In the genomic region with DNA sequence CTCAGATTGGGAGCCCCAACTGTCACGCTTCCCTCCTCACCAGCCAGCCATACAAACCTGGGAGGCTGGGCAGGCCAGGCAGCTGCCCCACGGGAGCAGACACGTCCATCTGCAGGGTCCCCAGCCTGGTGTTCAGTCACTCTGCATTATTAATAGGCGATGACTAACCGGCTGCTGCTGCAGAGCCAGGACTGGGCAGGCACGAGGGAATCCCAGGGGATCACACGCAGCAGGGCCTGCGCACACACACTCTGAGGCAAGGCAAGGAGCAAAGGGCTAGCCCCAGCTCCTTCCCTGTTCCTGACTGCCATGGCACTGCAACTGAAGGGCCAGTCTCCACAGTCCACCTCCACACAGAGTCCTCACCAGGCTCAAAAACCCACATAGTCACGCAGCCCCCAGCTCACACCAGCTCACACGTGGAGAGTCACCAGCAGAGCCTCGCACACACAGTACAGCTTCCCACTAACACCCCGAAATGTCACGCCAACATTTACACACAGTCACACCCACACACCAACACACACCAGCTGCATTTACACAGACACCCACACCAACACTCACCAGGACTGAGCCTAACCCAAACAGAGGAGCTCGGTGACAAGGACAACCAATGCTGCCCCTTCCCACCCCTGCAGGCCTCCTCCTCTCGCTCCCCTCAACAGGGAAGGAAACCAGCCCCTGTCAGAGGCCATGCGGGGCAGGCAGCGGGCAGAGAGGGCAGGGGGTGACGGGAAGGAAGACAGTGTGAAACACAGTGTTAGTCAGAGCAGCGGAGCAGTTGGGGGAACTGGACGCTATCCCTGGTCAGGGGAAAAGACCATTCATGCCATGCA, we compare ENCODE assay signal across 10 cellular contexts. TPM values are rescaled to one million over a fixed set of nuclear protein-coding genes. Genes with fewer than 3 reads are reported as not detected.
DNase-seq lines count a peak whose midpoint lies in the region; ATAC-seq, FAIRE-seq and TF ChIP-seq lines count a peak whose summit lies in the region.
"Had no signal": no experiment of that assay in that cellular context is flagged by ENCODE, and none has a peak within 500 bp of the region (broad histone marks: within the 10 kb centered on the region; RNA-seq: fewer than 3 reads in every experiment).

No MANE protein-coding gene starts in this region.

- peaks cover 50 to 59% of the 10 kb centered on the region in 2 experiments; a peak in 4 of 5 replicates for H3K27me3 ChIP-seq in K562 (ENCODE audit: control insufficient read depth in 2 of 2, insufficient read depth in 2 of 2, low read length in 2 of 2)

- FAIRE-seq in K562 (lab: Jason Lieb, UNC), result no peak

- peaks cover 0 to 5% of the 10 kb centered on the region in 2 experiments; a peak in 2 of 5 replicates for H3K4me1 ChIP-seq in K562 (replicated peaks in 1 of 2; ENCODE audit: control insufficient read depth in 2 of 2, insufficient read depth in 2 of 2, low read length in 2 of 2)
- H3K4me1 ChIP-seq: parathyroid adenoma had no signal

- ATAC-seq in K562 (no peak; the same call in 2 of the 3 replicates), GM19035 (IDR thresholded peaks at IDR 0.05; ENCODE audit: unreplicated experiment) (no peak)

- no TSS peak for BruUV-seq in K562 (replicated peaks; lab: Mats Ljungman, UMichigan)

- H3K9ac ChIP-seq in K562 (ENCODE audit: insufficient read depth in 1 of 2, low read depth in 2 of 2, low read length in 2 of 2), result no peak overlapping the region
- H3K9ac ChIP-seq: parathyroid adenoma had no signal

- H3K4me2 ChIP-seq in K562 (ENCODE audit: insufficient read depth, low read length), result no peak overlapping the region

- no peaks in the 10 kb centered on the region for H3K9me1 ChIP-seq in K562 (ENCODE audit: control insufficient read depth, insufficient read depth, low read length)

- intact Hi-C loops in K562 (cut with micrococcal nuclease), result no loop called here
- intact Hi-C loops in lower leg skin (cut with DNase I; ENCODE audit: low total_unique reads), result no loop called here

- TF ChIP-seq POLR2A in K562 (conservative IDR thresholded peaks at IDR 0.05) (no peak), lower leg skin (IDR thresholded peaks at IDR 0.05) (no peak)

- TF ChIP-seq CTCF in AG04449 (IDR thresholded peaks at IDR 0.05; ENCODE audit: insufficient read depth, low read length, missing control alignments) (no peak), K562 (IDR thresholded peaks at IDR 0.05 in 2 of 3, conservative IDR thresholded peaks at IDR 0.05 in 1 of 3; ENCODE audit: insufficient read depth in 2 of 3, low read depth in 1 of 3, low read length in 3 of 3) (no peak), lower leg skin (IDR thresholded peaks at IDR 0.05) (no peak)

- peaks cover 3% of the 10 kb centered on the region; the same call in 1 of the 2 replicates for H4K20me1 ChIP-seq in K562 (replicated peaks; ENCODE audit: control insufficient read depth, insufficient read depth, low read length)

- DNase-seq in AG04449 (ENCODE audit: low read depth, low spot score) (peak; percentile 47), HS-27A (ENCODE audit: low read depth) (peak; percentile 66), K562 (ENCODE audit: extremely low read depth in 1 of 4, low spot score in 3 of 4) (no peak), lower leg skin (ENCODE audit: low spot score in 2 of 2) (peak; percentile 53 to 92), NCI-H187 (lab: John Stamatoyannopoulos, UW) (no peak), foreskin melanocyte (no peak)
- no peak for DNase-seq in central memory CD4-positive, alpha-beta T cell
- DNase-seq: DND-41 had no signal

- H3K36me3 ChIP-seq in K562 (ENCODE audit: control insufficient read depth, insufficient read depth, low read length), result no peaks in the 10 kb centered on the region

- H3K79me2 ChIP-seq in K562 (ENCODE audit: control insufficient read depth, insufficient read depth, low read length), result no peaks in the 10 kb centered on the region
- H3K79me2 ChIP-seq: parathyroid adenoma had no signal

- in situ Hi-C loops in K562 (cut with MboI), result no loop called here

- TF ChIP-seq RAD21 in K562 (CRISPR knock-in tag; conservative IDR thresholded peaks at IDR 0.05 in 1 of 2, IDR thresholded peaks at IDR 0.05 in 1 of 2), result no peak

- CTCF ChIA-PET in AG04449 (lab: Yijun Ruan, JAX), result interaction anchor here (0.6 to 4.3 kb wide), 8 partner anchors 10 to 227 kb away, joined by 3 to 56 read pairs (median 6); partner anchors contain the start of gene SF1
- CTCF ChIA-PET in K562 (lab: Yijun Ruan, JAX; ENCODE audit: low intra/inter-chr PET ratio), result no interaction called here

- POLR2A ChIA-PET in AG04449 (lab: Yijun Ruan, JAX), result interaction anchor here (0.6 kb wide), 1 partner anchor 16 kb away, joined by 3 read pairs; no protein-coding TSS in a partner anchor
- POLR2A ChIA-PET in K562 (lab: Yijun Ruan, JAX), result interaction anchor here (0.8 to 2.4 kb wide), 3 partner anchors 10 to 16 kb away, joined by 3 to 8 read pairs (median 6); no protein-coding TSS in a partner anchor

- H3K9me3 ChIP-seq in K562 (replicated peaks; ENCODE audit: control insufficient read depth, insufficient read depth, low read depth, low read length), result no peaks in the 10 kb centered on the region

- WGBS in K562 (ENCODE audit: insufficient coverage, low coverage, missing lambda C conversion rate), result under 1% methylated on average over 20 of the region's 20 CpGs
- WGBS in lower leg skin, 2 donors, result 47 to 57% methylated on average over 19 to 20 of the region's 20 CpGs

- H2AFZ ChIP-seq in K562 (ENCODE audit: low read depth, low read length), result no peak overlapping the region
- H2AFZ ChIP-seq: parathyroid adenoma had no signal

- TF ChIP-seq EP300 in K562 (IDR thresholded peaks at IDR 0.05; ENCODE audit: low read length), result no peak

- H3K4me3 ChIP-seq in AG04449 (ENCODE audit: low read depth, low read length) (no peak overlapping the region), K562 (no peak overlapping the region), lower leg skin (ENCODE audit: low read depth, poor library complexity, severe bottlenecking) (no peak overlapping the region)

- H3K27ac ChIP-seq in K562 (ENCODE audit: extremely low read depth, low read depth, low read length), result no peak overlapping the region
- H3K27ac ChIP-seq: parathyroid adenoma had no signal

TF ChIP-seq in K562, 482 proteins besides CTCF, POLR2A, EP300 and RAD21:
- TF ChIP-seq EP400 (IDR thresholded peaks at IDR 0.05) (no peak), ZNF165 (CRISPR knock-in tag; IDR thresholded peaks at IDR 0.05; ENCODE audit: borderline replicate concordance) (no peak), TBL1XR1 (IDR thresholded peaks at IDR 0.05; ENCODE audit: low read length in 2 of 2) (no peak), BHLHE40 (IDR thresholded peaks at IDR 0.05; ENCODE audit: low read length) (peak; percentile 16; the same call in 1 of the 2 replicates), NRF1 (conservative IDR thresholded peaks at IDR 0.05 in 1 of 2, IDR thresholded peaks at IDR 0.05 in 1 of 2) (peak; percentile 59 to 66; a peak in 2 of 4 replicates), FOSL1 (tag; conservative IDR thresholded peaks at IDR 0.05) (0 out of 2 replicates have a peak, but pooled peaks have one; percentile 14), WHSC1 (IDR thresholded peaks at IDR 0.05; ENCODE audit: low read length) (no peak), DPF2 (IDR thresholded peaks at IDR 0.05) (no peak)

RNA-seq across cellular contexts. Expression of gene NRXN2, which starts 47.4 kb away (rescaled TPM):
- total RNA-seq in K562 (2011; cell fraction: chromatin; rRNA removed; ENCODE audit: low replicate concordance), result 0.81 and 1.7 TPM in 2 replicates
- total RNA-seq in K562 (2011; cell fraction: nucleolus; rRNA removed), result 2.2 and 2.4 TPM in 2 replicates
- total RNA-seq in K562 (2011; cell fraction: nucleoplasm; rRNA removed), result 1.5 and 2.8 TPM in 2 replicates
- total RNA-seq in K562 (2014; rRNA removed) (0.45 and 0.53 TPM in 2 replicates), K562 (2014; rRNA removed; fragmentation: Illumina TruSeq; extraction: Trizol) (not detected in 2 replicates), K562 (2015; rRNA removed; fragmentation: Illumina TruSeq; extraction: Trizol) (0.11 TPM in 1 of 2 replicates, not detected in the other), K562 (2021) (0.47 and 0.69 TPM in 2 replicates), lower leg skin (1 to 10 TPM in 2 of 4 donors, under 1 TPM in 1, not detected in 1; 0.27 to 7.0 (median 1.1) TPM)
- polyA plus RNA-seq in K562 (2011; rRNA removed) (0.15 and 0.18 TPM in 2 replicates), K562 (2014; fragmentation: Illumina TruSeq; extraction: Trizol) (0.07 and 0.08 TPM in 2 replicates), K562 (2014; fragmentation: Nextera tagmentation; extraction: Ambion mirVana) (not detected), K562 (2014; rRNA removed) (0.12 TPM in 1 of 2 replicates, not detected in the other)
- 0.09 and 1.3 TPM in 2 replicates for polyA plus RNA-seq in K562 (2011; cell fraction: cytosol; rRNA removed)
- 0.70 and 0.88 TPM in 2 replicates for polyA plus RNA-seq in K562 (2011; cell fraction: nucleus; rRNA removed)
- 0.33 and 0.36 TPM in 2 replicates for polyA plus RNA-seq in K562 (2012)
- 0.09 and 0.53 TPM in 2 replicates for polyA minus RNA-seq in K562 (2011; rRNA and poly(A)+ RNA removed)
- 3.1 TPM in 1 of 2 replicates, not detected in the other for polyA minus RNA-seq in K562 (2011; cell fraction: cytosol; rRNA and poly(A)+ RNA removed)
- 1.3 and 1.7 TPM in 2 replicates for polyA minus RNA-seq in K562 (2011; cell fraction: nucleus; rRNA and poly(A)+ RNA removed)

Comparison
In these comparisons a context has a peak if more than half of its experiments do, and no peak if none do; other contexts are left out.
1. DNase-seq: peak in AG04449 (single experiment), HS-27A (single experiment) and lower leg skin (2 of 2); none in K562 (0 of 4), central memory CD4-positive, alpha-beta T cell (single experiment), NCI-H187 (0 of 2) and foreskin melanocyte (single experiment).